Comparison of ENCODE assay signal across 1 cellular context in the genomic region with DNA sequence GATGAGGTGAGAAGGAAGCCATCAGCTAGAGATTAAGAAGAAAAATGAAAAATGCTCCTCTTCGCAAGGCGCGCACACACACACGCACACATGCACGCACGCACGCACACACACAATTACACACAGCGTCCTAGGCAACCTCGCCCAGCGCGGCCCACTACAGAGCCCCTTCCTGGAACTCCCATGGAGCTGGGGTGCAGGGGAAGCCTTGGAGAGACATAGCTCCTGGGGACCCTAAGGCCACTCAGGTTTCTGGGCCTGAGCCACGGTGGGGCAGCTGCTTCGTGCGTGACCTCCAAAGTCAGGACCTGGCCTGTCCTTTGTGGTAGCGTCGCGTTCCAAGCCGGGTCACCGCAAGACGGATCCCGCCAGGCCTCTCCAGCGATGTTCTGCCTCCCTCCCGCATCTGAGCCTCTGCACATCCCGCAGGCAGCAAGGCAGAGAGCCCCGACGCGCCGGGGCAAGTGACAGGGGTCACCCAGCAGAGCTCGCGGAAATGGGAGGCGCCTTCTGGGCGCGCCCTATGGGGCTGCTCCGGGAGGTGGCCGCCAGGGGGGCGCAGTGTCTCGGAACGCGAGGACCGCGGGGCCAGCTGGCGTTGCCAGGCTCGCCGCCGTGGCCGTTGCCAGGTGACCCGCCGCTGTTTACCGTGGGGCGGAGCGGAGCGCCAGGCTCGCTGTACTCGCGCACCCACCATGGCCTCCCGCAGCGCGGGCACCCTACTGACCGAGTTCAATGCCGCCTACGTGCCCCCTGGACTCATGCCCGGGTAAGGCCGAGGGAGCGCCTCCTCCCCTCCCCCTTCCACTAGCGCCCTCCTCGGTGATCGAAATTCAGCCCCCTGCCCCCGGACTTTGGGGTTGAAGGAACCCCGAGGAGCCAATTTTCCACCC.
A peak's percentile ranks its signal among the peaks of the same experiment; 100 is the strongest.
TF ChIP-seq lines count a peak whose summit lies in the region.

No MANE protein-coding gene starts in this region.

TF ChIP-seq in HepG2, 621 proteins besides CTCF, POLR2A, EP300 and RAD21 (continued from another document):
- TF ChIP-seq, protein P1, sequence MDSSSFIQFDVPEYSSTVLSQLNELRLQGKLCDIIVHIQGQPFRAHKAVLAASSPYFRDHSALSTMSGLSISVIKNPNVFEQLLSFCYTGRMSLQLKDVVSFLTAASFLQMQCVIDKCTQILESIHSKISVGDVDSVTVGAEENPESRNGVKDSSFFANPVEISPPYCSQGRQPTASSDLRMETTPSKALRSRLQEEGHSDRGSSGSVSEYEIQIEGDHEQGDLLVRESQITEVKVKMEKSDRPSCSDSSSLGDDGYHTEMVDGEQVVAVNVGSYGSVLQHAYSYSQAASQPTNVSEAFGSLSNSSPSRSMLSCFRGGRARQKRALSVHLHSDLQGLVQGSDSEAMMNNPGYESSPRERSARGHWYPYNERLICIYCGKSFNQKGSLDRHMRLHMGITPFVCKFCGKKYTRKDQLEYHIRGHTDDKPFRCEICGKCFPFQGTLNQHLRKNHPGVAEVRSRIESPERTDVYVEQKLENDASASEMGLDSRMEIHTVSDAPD (CRISPR knock-in tag; IDR thresholded peaks at IDR 0.05): peak; percentile 77; the same call in 1 of the 2 replicates
- TF ChIP-seq, protein P2, sequence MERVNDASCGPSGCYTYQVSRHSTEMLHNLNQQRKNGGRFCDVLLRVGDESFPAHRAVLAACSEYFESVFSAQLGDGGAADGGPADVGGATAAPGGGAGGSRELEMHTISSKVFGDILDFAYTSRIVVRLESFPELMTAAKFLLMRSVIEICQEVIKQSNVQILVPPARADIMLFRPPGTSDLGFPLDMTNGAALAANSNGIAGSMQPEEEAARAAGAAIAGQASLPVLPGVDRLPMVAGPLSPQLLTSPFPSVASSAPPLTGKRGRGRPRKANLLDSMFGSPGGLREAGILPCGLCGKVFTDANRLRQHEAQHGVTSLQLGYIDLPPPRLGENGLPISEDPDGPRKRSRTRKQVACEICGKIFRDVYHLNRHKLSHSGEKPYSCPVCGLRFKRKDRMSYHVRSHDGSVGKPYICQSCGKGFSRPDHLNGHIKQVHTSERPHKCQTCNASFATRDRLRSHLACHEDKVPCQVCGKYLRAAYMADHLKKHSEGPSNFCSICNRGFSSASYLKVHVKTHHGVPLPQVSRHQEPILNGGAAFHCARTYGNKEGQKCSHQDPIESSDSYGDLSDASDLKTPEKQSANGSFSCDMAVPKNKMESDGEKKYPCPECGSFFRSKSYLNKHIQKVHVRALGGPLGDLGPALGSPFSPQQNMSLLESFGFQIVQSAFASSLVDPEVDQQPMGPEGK (CRISPR knock-in tag; IDR thresholded peaks at IDR 0.05): peak; percentile 71; the same call in 1 of the 2 replicates
- TF ChIP-seq SOX13 (IDR thresholded peaks at IDR 0.05): no peak
- no peak for TF ChIP-seq SOX13 (CRISPR knock-in tag; conservative IDR thresholded peaks at IDR 0.05 in 1 of 2, IDR thresholded peaks at IDR 0.05 in 1 of 2)
- 0 out of 2 replicates have a peak, but pooled peaks have one; percentile 54 for TF ChIP-seq BCL6 (CRISPR knock-in tag; IDR thresholded peaks at IDR 0.05)
- TF ChIP-seq ZNF251 (CRISPR knock-in tag; IDR thresholded peaks at IDR 0.05): no peak
- 0 out of 2 replicates have a peak, but pooled peaks have one; percentile 44 for TF ChIP-seq MED13 (CRISPR knock-in tag; IDR thresholded peaks at IDR 0.05)
- TF ChIP-seq, protein P3, sequence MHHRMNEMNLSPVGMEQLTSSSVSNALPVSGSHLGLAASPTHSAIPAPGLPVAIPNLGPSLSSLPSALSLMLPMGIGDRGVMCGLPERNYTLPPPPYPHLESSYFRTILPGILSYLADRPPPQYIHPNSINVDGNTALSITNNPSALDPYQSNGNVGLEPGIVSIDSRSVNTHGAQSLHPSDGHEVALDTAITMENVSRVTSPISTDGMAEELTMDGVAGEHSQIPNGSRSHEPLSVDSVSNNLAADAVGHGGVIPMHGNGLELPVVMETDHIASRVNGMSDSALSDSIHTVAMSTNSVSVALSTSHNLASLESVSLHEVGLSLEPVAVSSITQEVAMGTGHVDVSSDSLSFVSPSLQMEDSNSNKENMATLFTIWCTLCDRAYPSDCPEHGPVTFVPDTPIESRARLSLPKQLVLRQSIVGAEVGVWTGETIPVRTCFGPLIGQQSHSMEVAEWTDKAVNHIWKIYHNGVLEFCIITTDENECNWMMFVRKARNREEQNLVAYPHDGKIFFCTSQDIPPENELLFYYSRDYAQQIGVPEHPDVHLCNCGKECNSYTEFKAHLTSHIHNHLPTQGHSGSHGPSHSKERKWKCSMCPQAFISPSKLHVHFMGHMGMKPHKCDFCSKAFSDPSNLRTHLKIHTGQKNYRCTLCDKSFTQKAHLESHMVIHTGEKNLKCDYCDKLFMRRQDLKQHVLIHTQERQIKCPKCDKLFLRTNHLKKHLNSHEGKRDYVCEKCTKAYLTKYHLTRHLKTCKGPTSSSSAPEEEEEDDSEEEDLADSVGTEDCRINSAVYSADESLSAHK (CRISPR knock-in tag; IDR thresholded peaks at IDR 0.05; ENCODE audit: borderline replicate concordance): no peak
- no peak for TF ChIP-seq ADNP (CRISPR knock-in tag; IDR thresholded peaks at IDR 0.05)
- TF ChIP-seq FOXO1 (CRISPR knock-in tag; IDR thresholded peaks at IDR 0.05): peak; percentile 50
TF ChIP-seq in HepG2: peak in this region for 95.
